Comparison of ENCODE assay signal across 8 cellular contexts in the genomic region with DNA sequence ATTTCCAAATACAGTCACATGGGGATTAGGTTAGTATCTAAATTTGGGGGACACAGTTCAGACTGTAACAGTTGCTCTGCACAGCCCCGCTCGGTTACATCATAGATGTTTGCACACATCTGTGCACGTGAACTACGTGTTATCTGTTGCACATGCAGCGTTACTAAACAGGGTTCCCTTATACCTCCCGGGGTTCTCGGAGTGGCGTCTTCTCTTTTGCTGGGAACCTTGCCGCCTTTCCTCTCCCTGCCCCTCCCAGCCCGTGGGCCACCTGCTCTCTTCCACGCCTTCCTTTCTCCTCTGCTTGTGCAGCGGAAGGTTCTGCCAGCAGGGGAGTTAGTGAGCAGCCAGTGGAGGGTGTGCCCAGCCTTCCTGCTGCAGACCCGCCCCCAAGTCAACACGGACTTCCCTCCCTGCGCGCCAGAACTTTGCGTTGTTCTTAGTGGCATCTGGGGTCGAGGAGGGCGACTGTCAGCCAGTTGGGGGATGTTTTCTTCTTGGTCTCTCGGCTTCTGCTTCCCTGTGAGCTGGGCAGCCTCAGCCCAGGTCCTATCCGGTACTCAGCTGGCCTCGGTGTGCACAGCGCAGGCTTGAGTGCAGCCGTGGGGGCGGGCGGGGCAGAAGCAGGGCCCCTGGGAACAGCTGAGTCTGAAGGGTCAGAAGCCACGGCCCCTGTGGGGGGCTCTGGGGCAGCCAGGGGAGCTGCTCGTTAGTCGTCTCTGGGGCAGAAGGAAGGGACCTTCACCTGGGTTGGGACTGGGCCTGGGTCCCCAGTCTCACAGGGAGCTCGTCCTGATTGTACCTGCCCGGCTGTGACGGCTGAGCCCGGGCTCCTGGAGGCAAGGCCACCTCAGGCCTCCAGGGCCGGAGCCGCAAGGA.
DNase-seq lines count a peak whose midpoint lies in the region; ATAC-seq and TF ChIP-seq lines count a peak whose summit lies in the region.
"Not testable (repeated sequence)": the region's sequence is repeated elsewhere in the genome, so short reads cannot be mapped to it uniquely, and the experiment has no call there.

No MANE protein-coding gene starts in this region.

- H3K27ac Mint-ChIP-seq in GM23338; activated T-helper 2 cell treated with anti-CD3 and anti-CD28 coated beads, Interferon-gamma antibody, Interleukin-2, Interleukin-4, amounts not matched to agents 10 μg/mL and 5 μg/mL and 100 μg/mL, durations not matched to agents 14 hours and 24 hours and 36 hours: not testable (repeated sequence)
- H3K27ac Mint-ChIP-seq in mesothelial cell of epicardium = peak overlapping the region; percentile 69

- DNase-seq in BJ (ENCODE audit: low read depth); mesothelial cell of epicardium (ENCODE audit: low spot score in 2 of 2, unreplicated experiment in 2 of 2): not testable (repeated sequence)
- DNase-seq in GM23338 (ENCODE audit: low spot score) (peak; percentile 61), NCI-H2029 (lab: John Stamatoyannopoulos, UW) (peak; percentile 6), SKM-1 (lab: John Stamatoyannopoulos, UW; ENCODE audit: unreplicated experiment) (peak; percentile 7), epithelial cell of esophagus (ENCODE audit: low read depth) (peak; percentile 7)
- DNase-seq in activated T-helper 2 cell treated with anti-CD3 and anti-CD28 coated beads, Interferon-gamma antibody, Interleukin-2, Interleukin-4, amounts not matched to agents 10 μg/mL and 5 μg/mL and 100 μg/mL, durations not matched to agents 14 hours and 24 hours and 36 hours (ENCODE audit: low spot score) = peak; percentile 38
- DNase-seq in stimulated activated CD4-positive, alpha-beta T cell treated with anti-CD3 and anti-CD28 coated beads, Interleukin-4, amount 100 ng/mL, for 24 hours = peak; percentile 41

- not testable (repeated sequence) for H4K20me1 ChIP-seq in GM23338 (replicated peaks; ENCODE audit: insufficient read depth)

- H3K4me3 Mint-ChIP-seq in GM23338 = peak overlapping the region; percentile 65
- peak overlapping the region; percentile 45 for H3K4me3 Mint-ChIP-seq in activated T-helper 2 cell treated with anti-CD3 and anti-CD28 coated beads, Interferon-gamma antibody, Interleukin-2, Interleukin-4, amounts not matched to agents 10 μg/mL and 5 μg/mL and 100 μg/mL, durations not matched to agents 14 hours and 24 hours and 36 hours (ENCODE audit: low read depth)
- H3K4me3 Mint-ChIP-seq in mesothelial cell of epicardium = peak overlapping the region; percentile 66

- H3K27me3 ChIP-seq in BJ (ENCODE audit: control insufficient read depth, insufficient read depth, low read length); GM23338 (ENCODE audit: insufficient read depth): not testable (repeated sequence)

- H3K9me3 Mint-ChIP-seq in GM23338 (peaks cover 14% of the 10 kb centered on the region; the same call in 2 of the 3 replicates), mesothelial cell of epicardium (peaks cover 17% of the 10 kb centered on the region)
- not testable (repeated sequence) for H3K9me3 Mint-ChIP-seq in activated T-helper 2 cell treated with anti-CD3 and anti-CD28 coated beads, Interferon-gamma antibody, Interleukin-2, Interleukin-4, amounts not matched to agents 10 μg/mL and 5 μg/mL and 100 μg/mL, durations not matched to agents 14 hours and 24 hours and 36 hours

- not testable (repeated sequence) for H3F3A ChIP-seq in GM23338 (replicated peaks; ENCODE audit: low read depth)

- peaks cover 13% of the 10 kb centered on the region for H3K27me3 Mint-ChIP-seq in GM23338 (ENCODE audit: insufficient read depth, low read depth, poor library complexity)
- not testable (repeated sequence) for H3K27me3 Mint-ChIP-seq in activated T-helper 2 cell treated with anti-CD3 and anti-CD28 coated beads, Interferon-gamma antibody, Interleukin-2, Interleukin-4, amounts not matched to agents 10 μg/mL and 5 μg/mL and 100 μg/mL, durations not matched to agents 14 hours and 24 hours and 36 hours (ENCODE audit: low read depth); mesothelial cell of epicardium (ENCODE audit: low read depth)

- peak overlapping the region; percentile 70 for H3K4me2 ChIP-seq in GM23338

- intact Hi-C loops in activated T-helper 2 cell treated with anti-CD3 and anti-CD28 coated beads, Interferon-gamma antibody, Interleukin-2, Interleukin-4, amounts not matched to agents 10 μg/mL and 5 μg/mL and 100 μg/mL, durations not matched to agents 14 hours and 24 hours and 36 hours (cut with micrococcal nuclease) = not testable (repeated sequence)

- TF ChIP-seq CTCF in BJ (IDR thresholded peaks at IDR 0.05; ENCODE audit: insufficient read depth, low read depth, low read length) = peak; percentile 44; the same call in 1 of the 2 replicates
- peak; percentile 47 to 48 for TF ChIP-seq CTCF in GM23338 (conservative IDR thresholded peaks at IDR 0.05; ENCODE audit: low read depth in 2 of 2)
- peak; percentile 35 for TF ChIP-seq CTCF in epithelial cell of esophagus (IDR thresholded peaks at IDR 0.05; ENCODE audit: insufficient read depth, low read depth, low read length, missing control alignments)
- TF ChIP-seq CTCF in mesothelial cell of epicardium (IDR thresholded peaks at IDR 0.05; ENCODE audit: unreplicated experiment) = peak; percentile 39

- H3K27ac ChIP-seq in GM23338 (ENCODE audit: low read depth) = not testable (repeated sequence)

- H3K9me2 ChIP-seq in GM23338 (ENCODE audit: insufficient read depth) = not testable (repeated sequence)

- CTCF ChIA-PET in BJ (lab: Yijun Ruan, JAX) = not testable (repeated sequence)

- POLR2A ChIA-PET in BJ (lab: Charles Lee) = not testable (repeated sequence)

- H3K4me3 ChIP-seq in BJ (ENCODE audit: low read depth, low read length); epithelial cell of esophagus (ENCODE audit: low read length): not testable (repeated sequence)
- H3K4me3 ChIP-seq in GM23338 = peak overlapping the region; percentile 38; the same call in 1 of the 2 replicates

- H3K79me2 ChIP-seq in GM23338 (replicated peaks; ENCODE audit: insufficient read depth) = not testable (repeated sequence)

- ATAC-seq in GM23338 = peak; percentile 94

- H3K36me3 Mint-ChIP-seq in GM23338 (ENCODE audit: low read depth); activated T-helper 2 cell treated with anti-CD3 and anti-CD28 coated beads, Interferon-gamma antibody, Interleukin-2, Interleukin-4, amounts not matched to agents 10 μg/mL and 5 μg/mL and 100 μg/mL, durations not matched to agents 14 hours and 24 hours and 36 hours (ENCODE audit: low read depth): not testable (repeated sequence)
- peaks cover 24% of the 10 kb centered on the region for H3K36me3 Mint-ChIP-seq in mesothelial cell of epicardium

- not testable (repeated sequence) for H3K4me1 ChIP-seq in GM23338 (ENCODE audit: insufficient read depth)

- not testable (repeated sequence) for H3K36me3 ChIP-seq in BJ (ENCODE audit: control insufficient read depth, insufficient read depth, low read length); GM23338 (ENCODE audit: insufficient read depth)

- H3K4me1 Mint-ChIP-seq in GM23338 (peaks cover 18% of the 10 kb centered on the region), mesothelial cell of epicardium (peaks cover 27% of the 10 kb centered on the region)
- not testable (repeated sequence) for H3K4me1 Mint-ChIP-seq in activated T-helper 2 cell treated with anti-CD3 and anti-CD28 coated beads, Interferon-gamma antibody, Interleukin-2, Interleukin-4, amounts not matched to agents 10 μg/mL and 5 μg/mL and 100 μg/mL, durations not matched to agents 14 hours and 24 hours and 36 hours (ENCODE audit: low read depth)

- peak overlapping the region; percentile 63 for H2AFZ ChIP-seq in GM23338
